ENCODE assay signal across 7 cellular contexts in the genomic region with DNA sequence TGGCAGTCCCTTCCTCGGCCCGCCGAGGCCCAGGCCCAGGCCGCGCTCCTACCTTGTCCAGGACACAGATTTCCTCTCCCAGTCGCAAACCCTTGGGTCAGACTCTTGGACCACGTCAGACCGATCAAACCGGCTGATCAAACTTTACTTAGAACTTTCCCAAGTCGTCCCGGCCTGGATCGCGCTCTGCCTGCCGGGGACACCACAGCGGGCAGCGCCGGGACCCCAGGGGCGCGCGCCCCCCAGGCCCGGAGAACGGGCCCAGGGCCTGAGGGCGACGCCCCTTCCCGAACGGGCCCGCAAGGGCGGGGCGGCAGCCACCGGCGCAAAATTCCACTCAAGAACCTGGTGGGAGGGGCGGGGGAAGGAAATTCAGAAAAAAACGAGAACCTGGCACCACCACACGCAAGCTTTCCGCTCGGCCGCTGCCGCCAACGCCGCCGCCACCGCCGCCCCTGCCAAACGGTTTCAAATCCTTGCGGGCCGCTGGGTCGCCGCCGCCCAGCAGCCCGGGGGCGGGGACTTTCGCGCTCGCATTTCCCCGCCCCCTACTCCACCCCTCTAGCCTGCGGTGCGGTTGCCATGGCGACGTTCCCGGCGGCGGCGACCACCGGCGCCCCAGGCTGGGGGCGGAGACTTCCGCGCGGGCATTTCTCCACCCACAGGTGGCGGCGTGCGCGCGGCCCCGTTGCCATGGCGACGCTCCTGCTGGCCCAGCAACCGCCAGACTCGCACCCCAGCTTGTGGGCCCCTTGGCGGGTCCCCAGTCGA. TPM values are rescaled to one million over a fixed set of nuclear protein-coding genes. Genes with fewer than 3 reads are reported as not detected.
DNase-seq lines count a peak whose midpoint lies in the region; ATAC-seq and TF ChIP-seq lines count a peak whose summit lies in the region.

A gene (minus strand): TSS at position 527 of the 771 bp plus-strand sequence.

- POLR2A ChIA-PET in activated CD8-positive, alpha-beta T cell treated with anti-CD3 and anti-CD28 coated beads for 36 hours (lab: Charles Lee), result interaction anchor here (1.6 kb wide), 1 partner anchor 9 kb away, joined by 6 read pairs; no protein-coding TSS in a partner anchor

- H3K4me1 ChIP-seq in ectodermal cell (ENCODE audit: control insufficient read depth, insufficient read depth, low read length) (peaks cover 11% of the 10 kb centered on the region), lower lobe of right lung (peaks cover 25% of the 10 kb centered on the region)

- H3K9me3 ChIP-seq in ectodermal cell (ENCODE audit: control insufficient read depth, low read length), result no peaks in the 10 kb centered on the region
- H3K9me3 ChIP-seq in lower lobe of right lung, result no peaks in the 10 kb centered on the region

- ATAC-seq in GM18867 (IDR thresholded peaks at IDR 0.05; ENCODE audit: unreplicated experiment) (peak; percentile 66), HG03432 (IDR thresholded peaks at IDR 0.05; ENCODE audit: unreplicated experiment) (peak; percentile 80), lower lobe of right lung (peak; percentile 93 to 94)
- ATAC-seq in activated CD8-positive, alpha-beta T cell treated with anti-CD3 and anti-CD28 coated beads for 36 hours, result peak; percentile 89

- no peak for TF ChIP-seq CTCF in activated CD8-positive, alpha-beta T cell treated with anti-CD3 and anti-CD28 coated beads for 36 hours (IDR thresholded peaks at IDR 0.05)
- TF ChIP-seq CTCF in lower lobe of right lung (IDR thresholded peaks at IDR 0.05), result no peak

- H3K36me3 ChIP-seq in ectodermal cell (ENCODE audit: control insufficient read depth, insufficient read depth, low read length) (no peaks in the 10 kb centered on the region), lower lobe of right lung (no peaks in the 10 kb centered on the region)

- peak within 1 kb of the TSS; percentile 78 for H3K4me3 Mint-ChIP-seq in activated CD8-positive, alpha-beta T cell treated with anti-CD3 and anti-CD28 coated beads for 36 hours

- H3K9me3 Mint-ChIP-seq in activated CD8-positive, alpha-beta T cell treated with anti-CD3 and anti-CD28 coated beads for 36 hours, result no peaks in the 10 kb centered on the region

- H3K27me3 Mint-ChIP-seq in activated CD8-positive, alpha-beta T cell treated with anti-CD3 and anti-CD28 coated beads for 36 hours, result no peaks in the 10 kb centered on the region

- H3K27me3 ChIP-seq in ectodermal cell (ENCODE audit: control insufficient read depth, insufficient read depth, low read length, poor library complexity, severe bottlenecking) (no peaks in the 10 kb centered on the region), lower lobe of right lung (ENCODE audit: low read depth) (no peaks in the 10 kb centered on the region)

- 0% methylated on average over 81 of the region's 81 CpGs for WGBS in ectodermal cell, 2 experiments

- CTCF ChIA-PET in activated CD8-positive, alpha-beta T cell treated with anti-CD3 and anti-CD28 coated beads for 36 hours (lab: Charles Lee), result interaction anchor here (1.0 to 2.5 kb wide), 3 partner anchors 9 to 963 kb away, joined by 3 to 15 read pairs (median 3); no protein-coding TSS in a partner anchor

- peak; percentile 24 for DNase-seq in NCI-H526 treated with DMSO at 0.1 percent for 48 hours (lab: John Stamatoyannopoulos, UW)
- DNase-seq in activated CD8-positive, alpha-beta T cell treated with anti-CD3 and anti-CD28 coated beads for 36 hours, result peak; percentile 89
- DNase-seq in lower lobe of right lung, result peak; percentile 84
- peak; percentile 73 to 85 (median 78) for DNase-seq in stimulated activated CD4-positive, alpha-beta T cell treated with anti-CD3 and anti-CD28 coated beads, TNF-alpha, amount 100 ng/mL, for 1 hour (ENCODE audit: low read depth in 3 of 3, low spot score in 1 of 3)

- H3K27ac ChIP-seq in ectodermal cell (ENCODE audit: insufficient read depth, low read depth, low read length, poor library complexity, severe bottlenecking) (peak within 1 kb of the TSS; percentile 51), lower lobe of right lung (peak within 1 kb of the TSS; percentile 85)

- peak within 1 kb of the TSS; percentile 57 for H3K27ac Mint-ChIP-seq in activated CD8-positive, alpha-beta T cell treated with anti-CD3 and anti-CD28 coated beads for 36 hours

- peaks cover 15% of the 10 kb centered on the region for H3K4me1 Mint-ChIP-seq in activated CD8-positive, alpha-beta T cell treated with anti-CD3 and anti-CD28 coated beads for 36 hours (ENCODE audit: low read depth)

- H3K4me3 ChIP-seq in ectodermal cell (ENCODE audit: insufficient read depth, low read depth, low read length), result peak within 1 kb of the TSS; percentile 88
- H3K4me3 ChIP-seq in lower lobe of right lung, result peak within 1 kb of the TSS; percentile 83

- intact Hi-C loops in activated CD8-positive, alpha-beta T cell treated with anti-CD3 and anti-CD28 coated beads for 36 hours (cut with micrococcal nuclease), result no loop called here
- intact Hi-C loops in lower lobe of right lung (cut with DNase I), result no loop called here

- H3K36me3 Mint-ChIP-seq in activated CD8-positive, alpha-beta T cell treated with anti-CD3 and anti-CD28 coated beads for 36 hours (ENCODE audit: low read depth), result no peaks in the 10 kb centered on the region

RNA-seq across cellular contexts. Expression of the gene that starts here (rescaled TPM):
- 1 to 10 TPM; 1.2 to 1.5 TPM for total RNA-seq in activated CD8-positive, alpha-beta T cell treated with anti-CD3 and anti-CD28 coated beads for 36 hours
- 12.1 TPM for polyA plus RNA-seq in ectodermal cell (2013, experiment 1 of 4)
- polyA plus RNA-seq in ectodermal cell (2013, experiment 2 of 4), result 14.1 TPM
- 12.4 TPM for polyA plus RNA-seq in ectodermal cell (2013, experiment 3 of 4)
- polyA plus RNA-seq in ectodermal cell (2013, experiment 4 of 4), result 11.1 TPM
- total RNA-seq in lower lobe of right lung, result 30.1 TPM

Comparison
In these comparisons a context has a peak if more than half of its experiments do, and no peak if none do; other contexts are left out.
1. Peak in every context shown above with its lines: DNase-seq, ATAC-seq, H3K4me3 ChIP-seq and H3K27ac ChIP-seq.
2. RNA of the gene that starts here (total RNA-seq): 30.1 TPM in lower lobe of right lung (single experiment); 1.2 to 1.5 TPM in activated CD8-positive, alpha-beta T cell treated with anti-CD3 and anti-CD28 coated beads for 36 hours; every median in the first group is over 10 times any median in the second.
3. DNase-seq: peak in every context shown above with its lines; median percentile 89 in activated CD8-positive, alpha-beta T cell treated with anti-CD3 and anti-CD28 coated beads for 36 hours; 84 in lower lobe of right lung; 78 in stimulated activated CD4-positive, alpha-beta T cell treated with anti-CD3 and anti-CD28 coated beads, TNF-alpha, amount 100 ng/mL, for 1 hour; 24 in NCI-H526 treated with DMSO at 0.1 percent for 48 hours.